ENCODE assay signal across 20 cellular contexts in the genomic region with DNA sequence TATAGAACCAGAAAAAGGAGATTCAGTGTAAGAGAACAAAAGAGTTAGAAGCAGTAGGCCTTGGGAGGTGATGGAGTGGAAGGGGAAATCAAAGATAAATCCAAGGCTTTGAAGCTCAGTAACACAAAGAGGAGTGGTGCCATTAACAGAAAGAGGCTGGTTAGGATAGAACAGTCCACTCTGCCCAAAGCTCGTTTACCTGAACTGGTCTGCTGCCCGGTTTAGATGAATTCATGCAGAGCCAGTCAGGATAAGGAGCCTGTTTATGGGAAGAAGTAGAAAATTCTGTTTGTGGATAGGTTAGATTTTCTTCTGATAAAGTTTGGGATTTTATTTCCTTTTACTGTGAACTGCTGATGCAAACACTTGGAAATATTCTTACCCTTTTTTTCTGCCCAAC.
"Had no signal": no experiment of that assay in that cellular context is flagged by ENCODE, and none has a peak within 500 bp of the region (broad histone marks: within the 10 kb centered on the region; RNA-seq: fewer than 3 reads in every experiment).

No MANE protein-coding gene starts in this region.

- H3K36me3 Mint-ChIP-seq: natural killer cell treated with Interleukin-12 subunit alpha and Interleukin-12 subunit beta and Interleukin-15 and Interleukin-18, amount 100 ng/mL, for 72 hours had no signal

- H3K9me3 Mint-ChIP-seq: activated CD4-positive, alpha-beta T cell treated with anti-CD3 and anti-CD28 coated beads, Interleukin-2, amount 10 ng/mL, durations not matched to agents 7 days and 5 days; activated naive CD4-positive, alpha-beta T cell treated with anti-CD3 and anti-CD28 coated beads, Interleukin-2, amount 10 ng/mL, durations not matched to agents 7 days and 5 days; activated T-helper 2 cell treated with anti-CD3 and anti-CD28 coated beads, Interferon-gamma antibody, Interleukin-2, Interleukin-4, amounts not matched to agents 10 μg/mL and 5 μg/mL and 100 μg/mL, durations not matched to agents 14 hours and 24 hours and 36 hours; natural killer cell treated with Interleukin-12 subunit alpha and Interleukin-12 subunit beta and Interleukin-15 and Interleukin-18, amount 100 ng/mL, for 72 hours had no signal

- H3K27ac Mint-ChIP-seq: activated CD4-positive, alpha-beta T cell treated with anti-CD3 and anti-CD28 coated beads, Interleukin-2, amount 10 ng/mL, durations not matched to agents 7 days and 5 days; activated naive CD4-positive, alpha-beta T cell treated with anti-CD3 and anti-CD28 coated beads, Interleukin-2, amount 10 ng/mL, durations not matched to agents 7 days and 5 days; activated T-helper 2 cell treated with anti-CD3 and anti-CD28 coated beads, Interferon-gamma antibody, Interleukin-2, Interleukin-4, amounts not matched to agents 10 μg/mL and 5 μg/mL and 100 μg/mL, durations not matched to agents 14 hours and 24 hours and 36 hours had no signal

- H3K27me3 Mint-ChIP-seq: activated CD4-positive, alpha-beta T cell treated with anti-CD3 and anti-CD28 coated beads, Interleukin-2, amount 10 ng/mL, durations not matched to agents 7 days and 5 days; activated naive CD4-positive, alpha-beta T cell treated with anti-CD3 and anti-CD28 coated beads, Interleukin-2, amount 10 ng/mL, durations not matched to agents 7 days and 5 days; natural killer cell treated with Interleukin-12 subunit alpha and Interleukin-12 subunit beta and Interleukin-15 and Interleukin-18, amount 100 ng/mL, for 72 hours had no signal

- ATAC-seq: left lobe of liver; natural killer cell treated with Interleukin-12 subunit alpha and Interleukin-12 subunit beta and Interleukin-15 and Interleukin-18, amount 100 ng/mL, for 72 hours; stimulated activated naive CD8-positive, alpha-beta T cell treated with anti-CD3 and anti-CD28 coated beads, Interleukin-15, Interleukin-2, amounts not matched to agents 100 U/mL and 50 U/mL, for 24 hours had no signal

- H3K4me3 Mint-ChIP-seq: activated CD4-positive, alpha-beta T cell treated with anti-CD3 and anti-CD28 coated beads, Interleukin-2, amount 10 ng/mL, durations not matched to agents 7 days and 5 days; activated naive CD4-positive, alpha-beta T cell treated with anti-CD3 and anti-CD28 coated beads, Interleukin-2, amount 10 ng/mL, durations not matched to agents 7 days and 5 days; natural killer cell treated with Interleukin-12 subunit alpha and Interleukin-12 subunit beta and Interleukin-15 and Interleukin-18, amount 100 ng/mL, for 72 hours had no signal

- H3K4me3 ChIP-seq: dorsolateral prefrontal cortex, esophagus muscularis mucosa, sigmoid colon, suprapubic skin, upper lobe of left lung had no signal

- H3K9me3 ChIP-seq: esophagus muscularis mucosa, sigmoid colon, suprapubic skin, upper lobe of left lung had no signal

- H3K27ac ChIP-seq: brain microvascular endothelial cell, esophagus muscularis mucosa, suprapubic skin, upper lobe of left lung had no signal

- H3K4me1 Mint-ChIP-seq: activated CD4-positive, alpha-beta T cell treated with anti-CD3 and anti-CD28 coated beads, Interleukin-2, amount 10 ng/mL, durations not matched to agents 7 days and 5 days; activated naive CD4-positive, alpha-beta T cell treated with anti-CD3 and anti-CD28 coated beads, Interleukin-2, amount 10 ng/mL, durations not matched to agents 7 days and 5 days had no signal

- DNase-seq: activated CD4-positive, alpha-beta T cell treated with anti-CD3 and anti-CD28 coated beads, Interleukin-2, amount 10 ng/mL, durations not matched to agents 7 days and 5 days; activated CD4-positive, CD25-positive, alpha-beta regulatory T cell; activated CD8-positive, alpha-beta memory T cell treated with anti-CD3 and anti-CD28 coated beads for 24 hours; activated naive CD4-positive, alpha-beta T cell treated with anti-CD3 and anti-CD28 coated beads, Interleukin-2, amount 10 ng/mL, durations not matched to agents 7 days and 5 days; amniotic stem cell; brain microvascular endothelial cell; dorsolateral prefrontal cortex; foreskin fibroblast; glutamatergic neuron; islet precursor cell; sigmoid colon; stimulated activated CD4-positive, alpha-beta T cell treated with anti-CD3 and anti-CD28 coated beads, Interleukin-2, amount 100 ng/mL, for 24 hours; stimulated activated naive CD8-positive, alpha-beta T cell treated with anti-CD3 and anti-CD28 coated beads, Interleukin-15, Interleukin-2, amounts not matched to agents 100 U/mL and 50 U/mL, for 24 hours; T-helper 1 cell; upper lobe of left lung had no signal

- H3K27me3 ChIP-seq: brain microvascular endothelial cell, dorsolateral prefrontal cortex, esophagus muscularis mucosa, sigmoid colon, suprapubic skin, upper lobe of left lung had no signal

- H3K36me3 ChIP-seq: brain microvascular endothelial cell, esophagus muscularis mucosa, sigmoid colon, suprapubic skin, upper lobe of left lung had no signal
